In genomic region chr11:66268210-66268952, GRCh38 we compare ENCODE assay signal across 8 cellular contexts. TPM values are rescaled to one million over a fixed set of nuclear protein-coding genes. Genes with fewer than 3 reads are reported as not detected.
DNase-seq lines count a peak whose midpoint lies in the region; ATAC-seq lines count a peak whose summit lies in the region.

TSS of gene RAB1B (plus strand) at chr11:66268639. CDS start at chr11:66268680, 41 bp downstream.

- no peaks in the 10 kb centered on the region for H3K27me3 ChIP-seq in effector memory CD4-positive, alpha-beta T cell (replicated peaks; ENCODE audit: control insufficient read depth, insufficient read depth, low read length, poor library complexity, severe bottlenecking)

- peak within 1 kb of the TSS; percentile 92 for H3K27ac ChIP-seq in effector memory CD4-positive, alpha-beta T cell (ENCODE audit: insufficient read depth, low read length, poor library complexity, severe bottlenecking)

- H3K36me3 ChIP-seq in effector memory CD4-positive, alpha-beta T cell (ENCODE audit: control insufficient read depth, insufficient read depth, low read length): peaks cover 28% of the 10 kb centered on the region

- peak; percentile 99 for DNase-seq in COLO668 (lab: John Stamatoyannopoulos, UW; ENCODE audit: unreplicated experiment)
- peak; percentile 98 for DNase-seq in HT1080 (ENCODE audit: low read depth)
- DNase-seq in NOMO-1 treated with DMSO at 0.1 percent for 48 hours (lab: John Stamatoyannopoulos, UW; ENCODE audit: unreplicated experiment): peak; percentile 98
- DNase-seq in activated CD8-positive, alpha-beta memory T cell treated with anti-CD3 and anti-CD28 coated beads for 4 hours (ENCODE audit: low read depth in 2 of 2): peak; percentile 100
- peak; percentile 99 to 100 (median 99) for DNase-seq in effector memory CD4-positive, alpha-beta T cell
- peak; percentile 99 to 100 for DNase-seq in lung microvascular endothelial cell (ENCODE audit: low read depth in 2 of 2)
- peak; percentile 99 to 100 (median 99) for DNase-seq in stimulated activated CD4-positive, alpha-beta T cell treated with anti-CD3 and anti-CD28 coated beads, TNF-alpha, amount 100 ng/mL, for 48 hours (ENCODE audit: low read depth in 3 of 3)

- no peaks in the 10 kb centered on the region for H3K9me3 ChIP-seq in effector memory CD4-positive, alpha-beta T cell (ENCODE audit: control insufficient read depth, low read length)

- peak within 1 kb of the TSS; percentile 75 for H3K4me3 ChIP-seq in effector memory CD4-positive, alpha-beta T cell (ENCODE audit: insufficient read depth, low read depth, low read length, poor library complexity, severe bottlenecking)

- ATAC-seq in GM21360 (IDR thresholded peaks at IDR 0.05; ENCODE audit: unreplicated experiment): peak; percentile 70

- H3K4me1 ChIP-seq in effector memory CD4-positive, alpha-beta T cell (ENCODE audit: control insufficient read depth, insufficient read depth, low read length, poor library complexity, severe bottlenecking): peaks cover 20% of the 10 kb centered on the region

RNA-seq across cellular contexts. Expression of gene RAB1B, which starts in this region (rescaled TPM):
- 210 and 249 TPM in 2 replicates for total RNA-seq in HT1080 (2014; rRNA removed; shearing (Covaris generic))
- 154 and 170 TPM in 2 replicates for polyA plus RNA-seq in HT1080 (2015; cell fraction: cytosol; rRNA removed)
- 74.3 and 76.7 TPM in 2 replicates for polyA plus RNA-seq in HT1080 (2015; cell fraction: nucleus; rRNA removed)
- total RNA-seq in lung microvascular endothelial cell: 64.1 and 70.8 TPM in 2 replicates

Comparison
In these comparisons a context has a peak if more than half of its experiments do, and no peak if none do; other contexts are left out.
1. Peak in every context shown above with its lines: DNase-seq, ATAC-seq, H3K4me3 ChIP-seq and H3K27ac ChIP-seq.